ENCODE assay signal across 1 cellular context in the genomic region with DNA sequence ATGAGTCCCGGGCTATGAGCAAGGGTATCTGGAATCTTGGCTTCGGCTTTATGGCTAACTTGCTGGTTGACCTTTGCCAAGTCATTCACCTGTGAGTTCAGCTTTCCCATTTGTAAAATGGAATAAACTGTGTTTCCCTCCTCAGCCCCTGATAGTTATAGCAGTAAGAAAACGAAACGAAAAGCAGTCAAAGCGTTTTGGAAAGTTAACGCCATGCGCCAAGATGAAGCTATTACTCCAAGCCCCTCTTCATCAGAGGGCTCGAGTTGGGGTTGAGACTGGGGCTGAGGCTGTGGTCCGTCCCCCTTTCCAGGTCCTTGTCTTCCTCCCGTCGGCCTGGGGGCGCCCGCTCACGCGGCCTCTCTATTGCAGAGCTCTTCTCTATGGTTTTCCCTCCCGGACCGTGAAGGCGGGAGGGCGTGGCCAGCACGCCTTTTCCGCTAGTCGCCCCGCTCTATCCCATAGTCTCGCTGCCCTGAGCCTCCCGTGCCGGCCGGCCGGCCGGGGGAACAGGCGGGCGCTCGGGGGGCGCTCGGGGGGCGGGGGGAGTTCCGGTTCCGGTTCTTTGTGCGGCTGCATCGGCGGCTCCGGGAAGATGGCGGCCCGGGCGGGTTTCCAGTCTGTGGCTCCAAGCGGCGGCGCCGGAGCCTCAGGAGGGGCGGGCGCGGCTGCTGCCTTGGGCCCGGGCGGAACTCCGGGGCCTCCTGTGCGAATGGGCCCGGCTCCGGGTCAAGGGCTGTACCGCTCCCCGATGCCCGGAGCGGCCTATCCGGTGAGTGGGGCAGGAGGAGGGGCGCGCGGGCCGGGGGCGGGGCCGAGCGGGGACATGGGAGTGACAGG.
TF ChIP-seq lines count a peak whose summit lies in the region.

A gene (plus strand): TSS at position 568 of the 840 bp plus-strand sequence. CDS start 28 bp downstream, at position 596.

TF ChIP-seq in K562, 482 proteins besides CTCF, POLR2A, EP300 and RAD21 (continued from another document and continues in another):
- TF ChIP-seq, protein P1, sequence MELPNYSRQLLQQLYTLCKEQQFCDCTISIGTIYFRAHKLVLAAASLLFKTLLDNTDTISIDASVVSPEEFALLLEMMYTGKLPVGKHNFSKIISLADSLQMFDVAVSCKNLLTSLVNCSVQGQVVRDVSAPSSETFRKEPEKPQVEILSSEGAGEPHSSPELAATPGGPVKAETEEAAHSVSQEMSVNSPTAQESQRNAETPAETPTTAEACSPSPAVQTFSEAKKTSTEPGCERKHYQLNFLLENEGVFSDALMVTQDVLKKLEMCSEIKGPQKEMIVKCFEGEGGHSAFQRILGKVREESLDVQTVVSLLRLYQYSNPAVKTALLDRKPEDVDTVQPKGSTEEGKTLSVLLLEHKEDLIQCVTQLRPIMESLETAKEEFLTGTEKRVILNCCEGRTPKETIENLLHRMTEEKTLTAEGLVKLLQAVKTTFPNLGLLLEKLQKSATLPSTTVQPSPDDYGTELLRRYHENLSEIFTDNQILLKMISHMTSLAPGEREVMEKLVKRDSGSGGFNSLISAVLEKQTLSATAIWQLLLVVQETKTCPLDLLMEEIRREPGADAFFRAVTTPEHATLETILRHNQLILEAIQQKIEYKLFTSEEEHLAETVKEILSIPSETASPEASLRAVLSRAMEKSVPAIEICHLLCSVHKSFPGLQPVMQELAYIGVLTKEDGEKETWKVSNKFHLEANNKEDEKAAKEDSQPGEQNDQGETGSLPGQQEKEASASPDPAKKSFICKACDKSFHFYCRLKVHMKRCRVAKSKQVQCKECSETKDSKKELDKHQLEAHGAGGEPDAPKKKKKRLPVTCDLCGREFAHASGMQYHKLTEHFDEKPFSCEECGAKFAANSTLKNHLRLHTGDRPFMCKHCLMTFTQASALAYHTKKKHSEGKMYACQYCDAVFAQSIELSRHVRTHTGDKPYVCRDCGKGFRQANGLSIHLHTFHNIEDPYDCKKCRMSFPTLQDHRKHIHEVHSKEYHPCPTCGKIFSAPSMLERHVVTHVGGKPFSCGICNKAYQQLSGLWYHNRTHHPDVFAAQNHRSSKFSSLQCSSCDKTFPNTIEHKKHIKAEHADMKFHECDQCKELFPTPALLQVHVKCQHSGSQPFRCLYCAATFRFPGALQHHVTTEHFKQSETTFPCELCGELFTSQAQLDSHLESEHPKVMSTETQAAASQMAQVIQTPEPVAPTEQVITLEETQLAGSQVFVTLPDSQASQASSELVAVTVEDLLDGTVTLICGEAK (IDR thresholded peaks at IDR 0.05): peak; percentile 75
- TF ChIP-seq, protein P1 (CRISPR knock-in tag; IDR thresholded peaks at IDR 0.05): no peak
- TF ChIP-seq ZC3H11A (IDR thresholded peaks at IDR 0.05; ENCODE audit: low read depth, low read length) (no peak), ZNF717 (CRISPR knock-in tag; IDR thresholded peaks at IDR 0.05) (no peak), LCOR (CRISPR knock-in tag; IDR thresholded peaks at IDR 0.05) (peak; percentile 38; the same call in 1 of the 2 replicates), GATAD2A (IDR thresholded peaks at IDR 0.05) (peak; percentile 61; the same call in 1 of the 2 replicates), ATF1 (CRISPR knock-in tag; IDR thresholded peaks at IDR 0.05) (no peak), ATF1 (tag; IDR thresholded peaks at IDR 0.05) (peak; percentile 34), EP400 (IDR thresholded peaks at IDR 0.05) (peak; percentile 74), KDM5B (IDR thresholded peaks at IDR 0.05; ENCODE audit: insufficient replicate concordance, low read depth, low read length) (no peak), ZNF431 (CRISPR knock-in tag; IDR thresholded peaks at IDR 0.05) (no peak), CREB1 (IDR thresholded peaks at IDR 0.05) (peak; percentile 37; the same call in 1 of the 2 replicates), CREB1 (CRISPR knock-in tag; IDR thresholded peaks at IDR 0.05) (no peak), MTA2 (IDR thresholded peaks at IDR 0.05; ENCODE audit: low read depth) (no peak), GABPB1 (CRISPR knock-in tag; IDR thresholded peaks at IDR 0.05) (peak; percentile 72), PHB (CRISPR knock-in tag; IDR thresholded peaks at IDR 0.05) (no peak), NFXL1 (CRISPR knock-in tag; IDR thresholded peaks at IDR 0.05) (peak; percentile 22; the same call in 1 of the 2 replicates), HNRNPK (IDR thresholded peaks at IDR 0.05; ENCODE audit: low read depth, low read length, poor library complexity, severe bottlenecking) (no peak), CREBBP (IDR thresholded peaks at IDR 0.05; ENCODE audit: low read depth, low read length) (no peak), EHMT2 (IDR thresholded peaks at IDR 0.05) (0 out of 2 replicates have a peak, but pooled peaks have one; percentile 35), ESRRA (IDR thresholded peaks at IDR 0.05; ENCODE audit: borderline replicate concordance, low read depth) (peak; percentile 48; the same call in 1 of the 2 replicates), HDAC3 (IDR thresholded peaks at IDR 0.05; ENCODE audit: borderline replicate concordance, partially characterized antibody) (no peak), TBL1XR1 (IDR thresholded peaks at IDR 0.05; ENCODE audit: low read length in 2 of 2) (no peak), PYGO2 (tag; IDR thresholded peaks at IDR 0.05) (no peak)
- TF ChIP-seq, protein P2, sequence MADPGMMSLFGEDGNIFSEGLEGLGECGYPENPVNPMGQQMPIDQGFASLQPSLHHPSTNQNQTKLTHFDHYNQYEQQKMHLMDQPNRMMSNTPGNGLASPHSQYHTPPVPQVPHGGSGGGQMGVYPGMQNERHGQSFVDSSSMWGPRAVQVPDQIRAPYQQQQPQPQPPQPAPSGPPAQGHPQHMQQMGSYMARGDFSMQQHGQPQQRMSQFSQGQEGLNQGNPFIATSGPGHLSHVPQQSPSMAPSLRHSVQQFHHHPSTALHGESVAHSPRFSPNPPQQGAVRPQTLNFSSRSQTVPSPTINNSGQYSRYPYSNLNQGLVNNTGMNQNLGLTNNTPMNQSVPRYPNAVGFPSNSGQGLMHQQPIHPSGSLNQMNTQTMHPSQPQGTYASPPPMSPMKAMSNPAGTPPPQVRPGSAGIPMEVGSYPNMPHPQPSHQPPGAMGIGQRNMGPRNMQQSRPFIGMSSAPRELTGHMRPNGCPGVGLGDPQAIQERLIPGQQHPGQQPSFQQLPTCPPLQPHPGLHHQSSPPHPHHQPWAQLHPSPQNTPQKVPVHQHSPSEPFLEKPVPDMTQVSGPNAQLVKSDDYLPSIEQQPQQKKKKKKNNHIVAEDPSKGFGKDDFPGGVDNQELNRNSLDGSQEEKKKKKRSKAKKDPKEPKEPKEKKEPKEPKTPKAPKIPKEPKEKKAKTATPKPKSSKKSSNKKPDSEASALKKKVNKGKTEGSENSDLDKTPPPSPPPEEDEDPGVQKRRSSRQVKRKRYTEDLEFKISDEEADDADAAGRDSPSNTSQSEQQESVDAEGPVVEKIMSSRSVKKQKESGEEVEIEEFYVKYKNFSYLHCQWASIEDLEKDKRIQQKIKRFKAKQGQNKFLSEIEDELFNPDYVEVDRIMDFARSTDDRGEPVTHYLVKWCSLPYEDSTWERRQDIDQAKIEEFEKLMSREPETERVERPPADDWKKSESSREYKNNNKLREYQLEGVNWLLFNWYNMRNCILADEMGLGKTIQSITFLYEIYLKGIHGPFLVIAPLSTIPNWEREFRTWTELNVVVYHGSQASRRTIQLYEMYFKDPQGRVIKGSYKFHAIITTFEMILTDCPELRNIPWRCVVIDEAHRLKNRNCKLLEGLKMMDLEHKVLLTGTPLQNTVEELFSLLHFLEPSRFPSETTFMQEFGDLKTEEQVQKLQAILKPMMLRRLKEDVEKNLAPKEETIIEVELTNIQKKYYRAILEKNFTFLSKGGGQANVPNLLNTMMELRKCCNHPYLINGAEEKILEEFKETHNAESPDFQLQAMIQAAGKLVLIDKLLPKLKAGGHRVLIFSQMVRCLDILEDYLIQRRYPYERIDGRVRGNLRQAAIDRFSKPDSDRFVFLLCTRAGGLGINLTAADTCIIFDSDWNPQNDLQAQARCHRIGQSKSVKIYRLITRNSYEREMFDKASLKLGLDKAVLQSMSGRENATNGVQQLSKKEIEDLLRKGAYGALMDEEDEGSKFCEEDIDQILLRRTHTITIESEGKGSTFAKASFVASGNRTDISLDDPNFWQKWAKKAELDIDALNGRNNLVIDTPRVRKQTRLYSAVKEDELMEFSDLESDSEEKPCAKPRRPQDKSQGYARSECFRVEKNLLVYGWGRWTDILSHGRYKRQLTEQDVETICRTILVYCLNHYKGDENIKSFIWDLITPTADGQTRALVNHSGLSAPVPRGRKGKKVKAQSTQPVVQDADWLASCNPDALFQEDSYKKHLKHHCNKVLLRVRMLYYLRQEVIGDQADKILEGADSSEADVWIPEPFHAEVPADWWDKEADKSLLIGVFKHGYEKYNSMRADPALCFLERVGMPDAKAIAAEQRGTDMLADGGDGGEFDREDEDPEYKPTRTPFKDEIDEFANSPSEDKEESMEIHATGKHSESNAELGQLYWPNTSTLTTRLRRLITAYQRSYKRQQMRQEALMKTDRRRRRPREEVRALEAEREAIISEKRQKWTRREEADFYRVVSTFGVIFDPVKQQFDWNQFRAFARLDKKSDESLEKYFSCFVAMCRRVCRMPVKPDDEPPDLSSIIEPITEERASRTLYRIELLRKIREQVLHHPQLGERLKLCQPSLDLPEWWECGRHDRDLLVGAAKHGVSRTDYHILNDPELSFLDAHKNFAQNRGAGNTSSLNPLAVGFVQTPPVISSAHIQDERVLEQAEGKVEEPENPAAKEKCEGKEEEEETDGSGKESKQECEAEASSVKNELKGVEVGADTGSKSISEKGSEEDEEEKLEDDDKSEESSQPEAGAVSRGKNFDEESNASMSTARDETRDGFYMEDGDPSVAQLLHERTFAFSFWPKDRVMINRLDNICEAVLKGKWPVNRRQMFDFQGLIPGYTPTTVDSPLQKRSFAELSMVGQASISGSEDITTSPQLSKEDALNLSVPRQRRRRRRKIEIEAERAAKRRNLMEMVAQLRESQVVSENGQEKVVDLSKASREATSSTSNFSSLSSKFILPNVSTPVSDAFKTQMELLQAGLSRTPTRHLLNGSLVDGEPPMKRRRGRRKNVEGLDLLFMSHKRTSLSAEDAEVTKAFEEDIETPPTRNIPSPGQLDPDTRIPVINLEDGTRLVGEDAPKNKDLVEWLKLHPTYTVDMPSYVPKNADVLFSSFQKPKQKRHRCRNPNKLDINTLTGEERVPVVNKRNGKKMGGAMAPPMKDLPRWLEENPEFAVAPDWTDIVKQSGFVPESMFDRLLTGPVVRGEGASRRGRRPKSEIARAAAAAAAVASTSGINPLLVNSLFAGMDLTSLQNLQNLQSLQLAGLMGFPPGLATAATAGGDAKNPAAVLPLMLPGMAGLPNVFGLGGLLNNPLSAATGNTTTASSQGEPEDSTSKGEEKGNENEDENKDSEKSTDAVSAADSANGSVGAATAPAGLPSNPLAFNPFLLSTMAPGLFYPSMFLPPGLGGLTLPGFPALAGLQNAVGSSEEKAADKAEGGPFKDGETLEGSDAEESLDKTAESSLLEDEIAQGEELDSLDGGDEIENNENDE (IDR thresholded peaks at IDR 0.05; ENCODE audit: low read depth, low read length): no peak
- TF ChIP-seq, protein P3, sequence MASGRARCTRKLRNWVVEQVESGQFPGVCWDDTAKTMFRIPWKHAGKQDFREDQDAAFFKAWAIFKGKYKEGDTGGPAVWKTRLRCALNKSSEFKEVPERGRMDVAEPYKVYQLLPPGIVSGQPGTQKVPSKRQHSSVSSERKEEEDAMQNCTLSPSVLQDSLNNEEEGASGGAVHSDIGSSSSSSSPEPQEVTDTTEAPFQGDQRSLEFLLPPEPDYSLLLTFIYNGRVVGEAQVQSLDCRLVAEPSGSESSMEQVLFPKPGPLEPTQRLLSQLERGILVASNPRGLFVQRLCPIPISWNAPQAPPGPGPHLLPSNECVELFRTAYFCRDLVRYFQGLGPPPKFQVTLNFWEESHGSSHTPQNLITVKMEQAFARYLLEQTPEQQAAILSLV (tag; IDR thresholded peaks at IDR 0.05): no peak
- TF ChIP-seq, protein P4, sequence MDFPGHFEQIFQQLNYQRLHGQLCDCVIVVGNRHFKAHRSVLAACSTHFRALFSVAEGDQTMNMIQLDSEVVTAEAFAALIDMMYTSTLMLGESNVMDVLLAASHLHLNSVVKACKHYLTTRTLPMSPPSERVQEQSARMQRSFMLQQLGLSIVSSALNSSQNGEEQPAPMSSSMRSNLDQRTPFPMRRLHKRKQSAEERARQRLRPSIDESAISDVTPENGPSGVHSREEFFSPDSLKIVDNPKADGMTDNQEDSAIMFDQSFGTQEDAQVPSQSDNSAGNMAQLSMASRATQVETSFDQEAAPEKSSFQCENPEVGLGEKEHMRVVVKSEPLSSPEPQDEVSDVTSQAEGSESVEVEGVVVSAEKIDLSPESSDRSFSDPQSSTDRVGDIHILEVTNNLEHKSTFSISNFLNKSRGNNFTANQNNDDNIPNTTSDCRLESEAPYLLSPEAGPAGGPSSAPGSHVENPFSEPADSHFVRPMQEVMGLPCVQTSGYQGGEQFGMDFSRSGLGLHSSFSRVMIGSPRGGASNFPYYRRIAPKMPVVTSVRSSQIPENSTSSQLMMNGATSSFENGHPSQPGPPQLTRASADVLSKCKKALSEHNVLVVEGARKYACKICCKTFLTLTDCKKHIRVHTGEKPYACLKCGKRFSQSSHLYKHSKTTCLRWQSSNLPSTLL (IDR thresholded peaks at IDR 0.05): no peak
- TF ChIP-seq, protein P5, sequence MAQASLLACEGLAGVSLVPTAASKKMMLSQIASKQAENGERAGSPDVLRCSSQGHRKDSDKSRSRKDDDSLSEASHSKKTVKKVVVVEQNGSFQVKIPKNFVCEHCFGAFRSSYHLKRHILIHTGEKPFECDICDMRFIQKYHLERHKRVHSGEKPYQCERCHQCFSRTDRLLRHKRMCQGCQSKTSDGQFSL (CRISPR knock-in tag; IDR thresholded peaks at IDR 0.05): no peak
- TF ChIP-seq, protein P5 (tag; IDR thresholded peaks at IDR 0.05): peak in 1 of 2 experiments; percentile 76; a peak in 1 of 4 replicates
